ENCODE assay signal across 9 cellular contexts in genomic region chr7:54839538-54840213, GRCh38.
DNase-seq lines count a peak whose midpoint lies in the region; TF ChIP-seq lines count a peak whose summit lies in the region.
"Had no signal": no experiment of that assay in that cellular context is flagged by ENCODE, and none has a peak within 500 bp of the region (broad histone marks: within the 10 kb centered on the region; RNA-seq: fewer than 3 reads in every experiment).

No MANE protein-coding gene starts in this region.

- H3K4ac ChIP-seq in neuronal stem cell (ENCODE audit: low read length), result no peak overlapping the region

- no peak overlapping the region for H3K4me3 Mint-ChIP-seq in neural crest cell
- H3K4me3 Mint-ChIP-seq in immature natural killer cell, result no peak overlapping the region

- H3K9me3 ChIP-seq in NT2/D1 (ENCODE audit: insufficient read depth, low read length) (no peaks in the 10 kb centered on the region), neuronal stem cell (replicated peaks in 1 of 2; ENCODE audit: control insufficient read depth in 2 of 2, insufficient read depth in 1 of 2, low read depth in 1 of 2, low read length in 2 of 2) (no peaks in the 10 kb centered on the region)
- H3K9me3 ChIP-seq: BLaER1 treated with 17β-estradiol and CSF1 and Interleukin-3, amounts not matched to agents 10 nM and 100 nM had no signal

- H3K4me2 ChIP-seq in neuronal stem cell (ENCODE audit: insufficient read depth, low read length, poor library complexity, severe bottlenecking), result no peak overlapping the region

- WGBS in neuronal stem cell (ENCODE audit: extremely low coverage in 2 of 2, insufficient read length in 2 of 2, insufficient replicate concordance in 1 of 2), 2 donors, result no CpG with 5 or more reads among the region's 10 CpGs

- H3K14ac ChIP-seq in neuronal stem cell (ENCODE audit: low read length), result no peak overlapping the region

- peaks cover 10% of the 10 kb centered on the region for H3K4me1 Mint-ChIP-seq in neural crest cell
- no peaks in the 10 kb centered on the region for H3K4me1 Mint-ChIP-seq in immature natural killer cell

- H4K91ac ChIP-seq in neuronal stem cell (ENCODE audit: low read depth, low read length, poor library complexity), result no peak overlapping the region

- H3K27ac ChIP-seq in neuronal stem cell (replicated peaks; ENCODE audit: low read length), result no peak overlapping the region
- H3K27ac ChIP-seq: BLaER1 treated with 17β-estradiol and CSF1 and Interleukin-3, amounts not matched to agents 10 nM and 100 nM had no signal

- DNase-seq in NCI-H1105 treated with DMSO at 0.1 percent for 48 hours (lab: John Stamatoyannopoulos, UW) (peak; percentile 5), NCI-H1105 (lab: John Stamatoyannopoulos, UW) (no peak), NT2/D1 (ENCODE audit: low read depth, low spot score) (peak; percentile 43), epithelial cell of proximal tubule (ENCODE audit: low read depth) (no peak), neural crest cell (ENCODE audit: low read depth, low spot score) (peak; percentile 35), NCI-H2227 treated with DMSO at 0.1 percent for 48 hours (lab: John Stamatoyannopoulos, UW) (no peak), immature natural killer cell (no peak), neuronal stem cell (ENCODE audit: low spot score) (no peak)

- no peaks in the 10 kb centered on the region for H3K4me1 ChIP-seq in NT2/D1 (ENCODE audit: insufficient read depth, insufficient read length)
- peaks cover 0 to 5% of the 10 kb centered on the region in 2 donors for H3K4me1 ChIP-seq in neuronal stem cell (ENCODE audit: control insufficient read depth in 2 of 2, insufficient read depth in 1 of 2, low read depth in 1 of 2, low read length in 2 of 2)

- H3K9ac ChIP-seq in NT2/D1 (ENCODE audit: insufficient read length, low read depth) (no peak overlapping the region), neuronal stem cell (ENCODE audit: low read depth, low read length, poor library complexity) (no peak overlapping the region)
- H3K9ac ChIP-seq: BLaER1 treated with 17β-estradiol and CSF1 and Interleukin-3, amounts not matched to agents 10 nM and 100 nM had no signal

- no peaks in the 10 kb centered on the region for H3K79me1 ChIP-seq in neuronal stem cell (ENCODE audit: low read depth, low read length)

- peaks cover 5% of the 10 kb centered on the region for H3K27me3 Mint-ChIP-seq in neural crest cell (ENCODE audit: low read depth)
- peaks cover 0 to 2% (median 0%) of the 10 kb centered on the region in 3 donors for H3K27me3 Mint-ChIP-seq in immature natural killer cell (ENCODE audit: low read depth in 3 of 3)

- H3K23ac ChIP-seq in neuronal stem cell (ENCODE audit: low read depth, low read length, poor library complexity), result no peak overlapping the region

- no peak overlapping the region for H2BK12ac ChIP-seq in neuronal stem cell (ENCODE audit: low read length)

- H3K9me3 Mint-ChIP-seq in neural crest cell, result no peaks in the 10 kb centered on the region
- H3K9me3 Mint-ChIP-seq in immature natural killer cell, result peaks cover 0 to 3% (median 1%) of the 10 kb centered on the region in 6 donors

- H4K8ac ChIP-seq in neuronal stem cell (ENCODE audit: low read depth, low read length), result no peak overlapping the region

- H2BK120ac ChIP-seq in neuronal stem cell (ENCODE audit: low read depth, low read length), result no peak overlapping the region

- H2AK5ac ChIP-seq in neuronal stem cell (ENCODE audit: low read depth, low read length), result no peak overlapping the region

- H3K4me3 ChIP-seq in NT2/D1 (ENCODE audit: insufficient read length, low read depth) (no peak overlapping the region), epithelial cell of proximal tubule (ENCODE audit: low read depth, low read length) (no peak overlapping the region), neuronal stem cell (ENCODE audit: low read length in 2 of 2) (no peak overlapping the region)
- H3K4me3 ChIP-seq: BLaER1 treated with 17β-estradiol and CSF1 and Interleukin-3, amounts not matched to agents 10 nM and 100 nM had no signal

- TF ChIP-seq CTCF in epithelial cell of proximal tubule (conservative IDR thresholded peaks at IDR 0.05; ENCODE audit: low read depth, low read length) (peak; percentile 93), neural crest cell (conservative IDR thresholded peaks at IDR 0.05) (peak; percentile 50)

- H3K36me3 Mint-ChIP-seq in neural crest cell (ENCODE audit: low read depth) (no peaks in the 10 kb centered on the region), immature natural killer cell (no peaks in the 10 kb centered on the region)

- H2BK5ac ChIP-seq in neuronal stem cell (ENCODE audit: low read length), result no peak overlapping the region

- H3K27me3 ChIP-seq in NT2/D1 (ENCODE audit: insufficient read depth, insufficient read length) (no peaks in the 10 kb centered on the region), neuronal stem cell (ENCODE audit: control insufficient read depth in 3 of 3, insufficient read depth in 3 of 3, low read depth in 1 of 3, low read length in 3 of 3) (no peaks in the 10 kb centered on the region)
- H3K27me3 ChIP-seq: BLaER1 treated with 17β-estradiol and CSF1 and Interleukin-3, amounts not matched to agents 10 nM and 100 nM had no signal

- H3K18ac ChIP-seq in neuronal stem cell (ENCODE audit: low read length), result no peak overlapping the region

- no peaks in the 10 kb centered on the region for H3K36me3 ChIP-seq in NT2/D1 (ENCODE audit: insufficient read depth, insufficient read length, low read length)
- H3K36me3 ChIP-seq in neuronal stem cell (replicated peaks in 1 of 2; ENCODE audit: control insufficient read depth in 2 of 2, insufficient read depth in 2 of 2, low read length in 2 of 2), result no peaks in the 10 kb centered on the region
- H3K36me3 ChIP-seq: BLaER1 treated with 17β-estradiol and CSF1 and Interleukin-3, amounts not matched to agents 10 nM and 100 nM had no signal

- no peak overlapping the region for H2BK15ac ChIP-seq in neuronal stem cell (ENCODE audit: low read length)

- no peak overlapping the region for H2AFZ ChIP-seq in neuronal stem cell (ENCODE audit: low read length)

- no peak overlapping the region for H3K27ac Mint-ChIP-seq in neural crest cell (ENCODE audit: unreplicated experiment)
- no peak overlapping the region for H3K27ac Mint-ChIP-seq in immature natural killer cell

Comparison
In these comparisons a context has a peak if more than half of its experiments do, and no peak if none do; other contexts are left out.
1. DNase-seq: peak in NCI-H1105 treated with DMSO at 0.1 percent for 48 hours (single experiment), NT2/D1 (single experiment) and neural crest cell (single experiment); none in NCI-H1105 (single experiment), epithelial cell of proximal tubule (single experiment), NCI-H2227 treated with DMSO at 0.1 percent for 48 hours (single experiment), immature natural killer cell (0 of 3) and neuronal stem cell (single experiment).